In the genomic region with DNA sequence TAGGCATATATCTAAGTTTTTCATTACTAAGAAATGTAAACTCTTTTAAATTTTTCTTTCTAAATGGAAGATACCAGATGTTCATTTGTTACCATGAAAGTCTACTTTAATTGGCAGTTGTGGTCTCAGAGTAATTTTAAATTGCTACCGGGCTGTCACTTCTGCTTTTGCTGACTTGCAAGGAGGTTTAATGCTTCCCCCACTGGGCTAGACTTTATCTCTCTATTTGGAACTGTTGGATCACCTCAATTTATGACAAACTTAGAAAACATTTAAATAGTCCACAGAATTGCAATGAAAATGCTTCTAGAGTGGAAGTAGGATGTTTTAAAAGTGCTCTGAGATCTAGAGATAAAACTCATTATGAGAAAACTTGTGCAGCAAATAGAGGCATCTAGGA, we compare ENCODE assay signal across 12 cellular contexts.
"Had no signal": no experiment of that assay in that cellular context is flagged by ENCODE, and none has a peak within 500 bp of the region (broad histone marks: within the 10 kb centered on the region; RNA-seq: fewer than 3 reads in every experiment).

No MANE protein-coding gene starts in this region.

- H3K79me2 ChIP-seq: hepatocyte had no signal

- H3K4me1 Mint-ChIP-seq: activated naive CD8-positive, alpha-beta T cell treated with anti-CD3 and anti-CD28 coated beads, Interleukin-2, amount 50 U/mL, for 24 hours; memory B cell; naive thymus-derived CD8-positive, alpha-beta T cell; stimulated activated effector memory CD8-positive, alpha-beta T cell treated with anti-CD3 and anti-CD28 coated beads, Interleukin-12 subunit alpha, Interleukin-12 subunit beta, amount 100 ng/mL, for 72 hours; T-helper 17 cell had no signal

- H3K9me3 ChIP-seq: left lung had no signal

- H3K27ac Mint-ChIP-seq: activated naive CD4-positive, alpha-beta T cell treated with anti-CD3 and anti-CD28 coated beads for 36 hours; activated naive CD8-positive, alpha-beta T cell treated with anti-CD3 and anti-CD28 coated beads, Interleukin-2, amount 50 U/mL, for 24 hours; activated T-helper 2 cell treated with anti-CD3 and anti-CD28 coated beads, Interferon-gamma antibody, Interleukin-2, Interleukin-4, amounts not matched to agents 10 μg/mL and 5 μg/mL and 100 μg/mL, durations not matched to agents 14 hours and 24 hours and 36 hours; memory B cell; naive thymus-derived CD8-positive, alpha-beta T cell; stimulated activated effector memory CD8-positive, alpha-beta T cell treated with anti-CD3 and anti-CD28 coated beads, Interleukin-12 subunit alpha, Interleukin-12 subunit beta, amount 100 ng/mL, for 72 hours; T-helper 17 cell had no signal

- H3K4me3 Mint-ChIP-seq: activated naive CD4-positive, alpha-beta T cell treated with anti-CD3 and anti-CD28 coated beads for 36 hours; activated naive CD8-positive, alpha-beta T cell treated with anti-CD3 and anti-CD28 coated beads, Interleukin-2, amount 50 U/mL, for 24 hours; memory B cell; naive thymus-derived CD8-positive, alpha-beta T cell; stimulated activated effector memory CD8-positive, alpha-beta T cell treated with anti-CD3 and anti-CD28 coated beads, Interleukin-12 subunit alpha, Interleukin-12 subunit beta, amount 100 ng/mL, for 72 hours; T-helper 17 cell had no signal

- H3K36me3 ChIP-seq: left lung had no signal

- H3K9me3 Mint-ChIP-seq: activated T-helper 2 cell treated with anti-CD3 and anti-CD28 coated beads, Interferon-gamma antibody, Interleukin-2, Interleukin-4, amounts not matched to agents 10 μg/mL and 5 μg/mL and 100 μg/mL, durations not matched to agents 14 hours and 24 hours and 36 hours had no signal

- H3K4me3 ChIP-seq: hepatocyte, left lung had no signal

- H3K27ac ChIP-seq: hepatocyte, left lung had no signal

- H3K4me2 ChIP-seq: hepatocyte had no signal

- H2AFZ ChIP-seq: hepatocyte had no signal

- H3K27me3 Mint-ChIP-seq: memory B cell, T-helper 17 cell had no signal

- ATAC-seq: activated naive CD8-positive, alpha-beta T cell treated with anti-CD3 and anti-CD28 coated beads, Interleukin-2, amount 50 U/mL, for 24 hours; left lung; naive thymus-derived CD8-positive, alpha-beta T cell; stimulated activated effector memory CD8-positive, alpha-beta T cell treated with anti-CD3 and anti-CD28 coated beads, Interleukin-12 subunit alpha, Interleukin-12 subunit beta, amount 100 ng/mL, for 72 hours; T-helper 17 cell had no signal

- DNase-seq: activated CD4-positive, alpha-beta T cell treated with anti-CD3 and anti-CD28 coated beads, Interleukin-2, amount 50 U/mL, for 4 hours; activated naive CD4-positive, alpha-beta T cell treated with anti-CD3 and anti-CD28 coated beads for 36 hours; activated naive CD8-positive, alpha-beta T cell treated with anti-CD3 and anti-CD28 coated beads, Interleukin-2, amount 50 U/mL, for 24 hours; activated T-cell treated with anti-CD3 and anti-CD28 coated beads, Interleukin-2, amount 50 U/mL, for 1 hour; kidney; left lung; naive thymus-derived CD8-positive, alpha-beta T cell; T-helper 17 cell had no signal

- H3K36me3 Mint-ChIP-seq: memory B cell; naive thymus-derived CD8-positive, alpha-beta T cell; stimulated activated effector memory CD8-positive, alpha-beta T cell treated with anti-CD3 and anti-CD28 coated beads, Interleukin-12 subunit alpha, Interleukin-12 subunit beta, amount 100 ng/mL, for 72 hours had no signal

- H3K27me3 ChIP-seq: hepatocyte, left lung had no signal
